Comparison of ENCODE assay signal across 9 cellular contexts in the genomic region with DNA sequence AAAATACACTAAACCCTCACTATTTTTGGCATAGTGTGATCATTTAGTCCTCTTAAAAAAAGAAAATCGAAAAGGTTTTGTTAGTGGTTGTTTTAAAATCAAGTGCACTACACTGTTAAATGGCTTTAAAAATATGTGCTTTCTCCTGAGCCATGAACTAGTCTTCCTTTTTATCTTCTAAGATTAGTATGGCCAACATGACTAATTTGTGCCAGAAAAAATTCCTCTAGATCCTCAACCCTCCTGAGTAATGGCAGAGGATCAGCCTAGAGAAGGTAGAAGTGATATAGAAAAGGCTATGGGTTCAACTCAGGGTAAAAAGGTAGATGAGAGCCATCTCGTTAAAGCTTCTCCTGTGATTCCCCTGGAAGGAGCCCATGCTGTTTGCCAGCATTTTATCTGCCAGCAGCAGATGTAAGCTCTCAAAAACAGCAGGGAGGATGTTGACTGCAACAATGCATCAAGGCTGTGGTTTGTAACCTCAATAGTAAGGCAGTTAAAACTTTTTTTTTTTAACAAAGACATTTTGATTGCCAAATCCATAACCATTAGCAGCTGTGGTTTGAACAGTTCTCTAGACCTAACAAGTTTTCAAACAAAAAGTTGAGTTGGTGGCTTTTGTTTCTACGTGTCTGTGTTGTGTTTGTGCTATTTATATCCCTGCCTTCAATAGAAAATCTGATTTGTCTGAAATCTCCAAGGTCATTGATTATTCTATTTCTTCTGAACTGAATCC. TPM values are rescaled to one million over a fixed set of nuclear protein-coding genes. Genes with fewer than 3 reads are reported as not detected.
DNase-seq lines count a peak whose midpoint lies in the region; ATAC-seq and TF ChIP-seq lines count a peak whose summit lies in the region.
"Had no signal": no experiment of that assay in that cellular context is flagged by ENCODE, and none has a peak within 500 bp of the region (broad histone marks: within the 10 kb centered on the region; RNA-seq: fewer than 3 reads in every experiment).

No MANE protein-coding gene starts in this region.

- H3K27ac Mint-ChIP-seq in endothelial cell (ENCODE audit: unreplicated experiment) (peak overlapping the region; percentile 88), neural progenitor cell (no peak overlapping the region)

- no peak overlapping the region for H2AFZ ChIP-seq in neural progenitor cell (replicated peaks)

- no peaks in the 10 kb centered on the region for H3K79me2 ChIP-seq in neural progenitor cell (ENCODE audit: low read depth)

- no peak for ATAC-seq in HG02970 (IDR thresholded peaks at IDR 0.05; ENCODE audit: low FRiP score, unreplicated experiment)

- peak overlapping the region; percentile 1 for H3K4me3 Mint-ChIP-seq in endothelial cell (ENCODE audit: unreplicated experiment)
- H3K4me3 Mint-ChIP-seq in neural progenitor cell = no peak overlapping the region

- H3F3A ChIP-seq in neural progenitor cell (ENCODE audit: low read depth) = peaks cover 21% of the 10 kb centered on the region

- H3K27me3 ChIP-seq in WERI-Rb-1 (ENCODE audit: insufficient read depth, low read depth, severe bottlenecking) (no peaks in the 10 kb centered on the region), neural progenitor cell (no peaks in the 10 kb centered on the region)

- no peaks in the 10 kb centered on the region for H3K9me3 Mint-ChIP-seq in endothelial cell (ENCODE audit: unreplicated experiment)
- no peaks in the 10 kb centered on the region for H3K9me3 Mint-ChIP-seq in neural progenitor cell

- H4K20me1 ChIP-seq in neural progenitor cell (ENCODE audit: low read depth) = peaks cover 7% of the 10 kb centered on the region

- peak overlapping the region; percentile 20 for H3K4me3 ChIP-seq in GM12865 (ENCODE audit: low read depth, low read length)
- H3K4me3 ChIP-seq in WERI-Rb-1 (ENCODE audit: low read depth, low read length) = no peak overlapping the region
- no peak overlapping the region for H3K4me3 ChIP-seq in neural progenitor cell

- H3K36me3 ChIP-seq in WERI-Rb-1 (peaks cover 15% of the 10 kb centered on the region), neural progenitor cell (no peaks in the 10 kb centered on the region)

- peak overlapping the region; percentile 47 for H3K4me2 ChIP-seq in neural progenitor cell

- H3K27me3 Mint-ChIP-seq in endothelial cell (ENCODE audit: unreplicated experiment) (no peaks in the 10 kb centered on the region), neural progenitor cell (ENCODE audit: insufficient read depth, low read depth) (no peaks in the 10 kb centered on the region)

- peak overlapping the region; percentile 19 for H3K9ac ChIP-seq in neural progenitor cell

- H3K27ac ChIP-seq in WERI-Rb-1 = no peak overlapping the region; the same call in 1 of the 2 replicates
- H3K27ac ChIP-seq in neural progenitor cell = peak overlapping the region; percentile 23
- H3K27ac ChIP-seq: VCaP had no signal

- H3K4me1 Mint-ChIP-seq in endothelial cell (ENCODE audit: unreplicated experiment) (peaks cover 23% of the 10 kb centered on the region), neural progenitor cell (peaks cover 19% of the 10 kb centered on the region)

- H3K9me3 ChIP-seq in WERI-Rb-1 (ENCODE audit: severe bottlenecking) = no peaks in the 10 kb centered on the region
- H3K9me3 ChIP-seq in neural progenitor cell (ENCODE audit: low read depth) = no peaks in the 10 kb centered on the region

- no peak for TF ChIP-seq CTCF in GM12865 (IDR thresholded peaks at IDR 0.05; ENCODE audit: insufficient read depth, low read depth, low read length, missing control alignments)
- no peak for TF ChIP-seq CTCF in WERI-Rb-1 (IDR thresholded peaks at IDR 0.05; ENCODE audit: low read depth, low read length)
- no peak for TF ChIP-seq CTCF in endothelial cell (IDR thresholded peaks at IDR 0.05; ENCODE audit: unreplicated experiment)
- no peak for TF ChIP-seq CTCF in neural progenitor cell (IDR thresholded peaks at IDR 0.05)

- H3K36me3 Mint-ChIP-seq in endothelial cell (ENCODE audit: low read depth, unreplicated experiment) (peaks cover 18% of the 10 kb centered on the region), neural progenitor cell (peaks cover 6% of the 10 kb centered on the region)

- H3K4me1 ChIP-seq in neural progenitor cell = peaks cover 17% of the 10 kb centered on the region

- DNase-seq in GM12865 (ENCODE audit: low read depth) (peak; percentile 83), NCI-H1105 treated with DMSO at 0.1 percent for 48 hours (lab: John Stamatoyannopoulos, UW) (peak; percentile 48), WERI-Rb-1 (peak; percentile 17), endothelial cell (ENCODE audit: low spot score) (no peak), neural progenitor cell (ENCODE audit: low spot score) (peak; percentile 68), HT-29 (ENCODE audit: low spot score) (no peak), occipital lobe (lab: John Stamatoyannopoulos, UW) (no peak)

RNA-seq across cellular contexts. Expression of a gene that starts 30.2 kb away (rescaled TPM):
- 41.2 TPM for total RNA-seq in endothelial cell (ENCODE audit: unreplicated experiment)
- 21.5 and 31.1 TPM in 2 replicates for total RNA-seq in neural progenitor cell (ENCODE audit: low replicate concordance)
- total RNA-seq in HT-29 (2014; rRNA removed; shearing (Covaris generic)) = 19.4 and 22.8 TPM in 2 replicates
- total RNA-seq in occipital lobe = 29.8 TPM

RNA-seq across cellular contexts. Expression of a gene that starts 42.5 kb away (rescaled TPM):
- total RNA-seq in endothelial cell (ENCODE audit: unreplicated experiment) (46.1 TPM), neural progenitor cell (ENCODE audit: low replicate concordance) (10.9 and 17.3 TPM in 2 replicates), occipital lobe (14.0 TPM)
- total RNA-seq in HT-29 (2014; rRNA removed; shearing (Covaris generic)) = 5.4 and 6.1 TPM in 2 replicates

RNA-seq across cellular contexts. Expression of a gene that starts 48.9 kb away (rescaled TPM):
- total RNA-seq in endothelial cell (ENCODE audit: unreplicated experiment) (7.0 TPM), neural progenitor cell (ENCODE audit: low replicate concordance) (119 and 220 TPM in 2 replicates), occipital lobe (5.0 TPM)
- 80.0 and 83.7 TPM in 2 replicates for total RNA-seq in HT-29 (2014; rRNA removed; shearing (Covaris generic))

Comparison
In these comparisons a context has a peak if more than half of its experiments do, and no peak if none do; other contexts are left out.
1. DNase-seq: peak in GM12865 (single experiment), NCI-H1105 treated with DMSO at 0.1 percent for 48 hours (single experiment), WERI-Rb-1 (single experiment) and neural progenitor cell (single experiment); none in endothelial cell (single experiment), HT-29 (single experiment) and occipital lobe (single experiment).
2. RNA of a gene that starts 48.9 kb away (total RNA-seq): 119 to 220 TPM in neural progenitor cell and 80.0 to 83.7 TPM in HT-29; 7.0 TPM in endothelial cell (single experiment) and 5.0 TPM in occipital lobe (single experiment); every median in the first group is over 10 times any median in the second.